In the genomic region with DNA sequence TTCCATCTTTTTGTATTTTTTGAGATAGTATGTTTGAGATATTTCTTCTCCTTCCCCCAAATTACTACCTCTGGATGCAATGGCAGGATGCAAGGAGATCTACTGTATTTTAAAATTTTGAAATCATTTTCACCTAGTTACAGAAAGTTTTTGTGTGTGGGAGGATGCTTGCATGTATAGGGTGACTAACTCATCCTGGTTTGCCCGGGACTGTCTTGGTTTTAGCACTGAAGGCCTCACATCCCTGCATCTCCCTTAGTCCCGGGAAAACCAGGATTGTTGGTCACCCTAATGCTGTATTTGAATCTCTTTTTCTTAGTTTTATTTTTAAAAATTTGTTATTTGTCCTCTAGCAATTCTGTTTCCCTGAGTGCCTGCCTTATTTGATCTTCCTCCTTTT, we compare ENCODE assay signal across 21 cellular contexts. TPM values are rescaled to one million over a fixed set of nuclear protein-coding genes. Genes with fewer than 3 reads are reported as not detected.
DNase-seq lines count a peak whose midpoint lies in the region; ATAC-seq and TF ChIP-seq lines count a peak whose summit lies in the region.
"Had no signal": no experiment of that assay in that cellular context is flagged by ENCODE, and none has a peak within 500 bp of the region (broad histone marks: within the 10 kb centered on the region; RNA-seq: fewer than 3 reads in every experiment).

No MANE protein-coding gene starts in this region.

- intact Hi-C loops in IMR-90 (cut with micrococcal nuclease) = no loop called here

- H3K56ac ChIP-seq in IMR-90 (ENCODE audit: extremely low read depth, insufficient read depth, low read length) = no peak overlapping the region

- no peaks in the 10 kb centered on the region for H3K36me3 ChIP-seq in IMR-90 (ENCODE audit: control insufficient read depth, insufficient read depth, low read length)

- no peaks in the 10 kb centered on the region for H3K9me3 Mint-ChIP-seq in activated T-helper 17 cell treated with anti-CD3 and anti-CD28 coated beads, Interleukin-2, amount 50 U/mL, for 72 hours
- no peaks in the 10 kb centered on the region for H3K9me3 Mint-ChIP-seq in nephron
- H3K9me3 Mint-ChIP-seq: CD4-positive, alpha-beta memory T cell had no signal

- no peak overlapping the region for H3K4ac ChIP-seq in IMR-90 (ENCODE audit: low read depth, low read length)

- no peaks in the 10 kb centered on the region for H3K4me1 Mint-ChIP-seq in activated T-helper 17 cell treated with anti-CD3 and anti-CD28 coated beads, Interleukin-2, amount 50 U/mL, for 72 hours
- peaks cover 44% of the 10 kb centered on the region for H3K4me1 Mint-ChIP-seq in nephron
- H3K4me1 Mint-ChIP-seq: CD4-positive, alpha-beta memory T cell had no signal

- peaks cover 8% of the 10 kb centered on the region for H3K27me3 ChIP-seq in IMR-90 (ENCODE audit: control insufficient read depth, insufficient read depth, low read length)

- BruUV-seq in IMR-90 (replicated peaks; lab: Mats Ljungman, UMichigan) = no TSS peak

- no peak overlapping the region for H2AK9ac ChIP-seq in IMR-90 (replicated peaks; ENCODE audit: low read depth, low read length, poor library complexity)

- no peaks in the 10 kb centered on the region for H3K79me1 ChIP-seq in IMR-90 (ENCODE audit: low read depth in 1 of 2, low read length in 2 of 2)

- H4K20me1 ChIP-seq in IMR-90 (ENCODE audit: insufficient read depth, low read length) = no peaks in the 10 kb centered on the region

- H3K4me2 ChIP-seq in IMR-90 (ENCODE audit: low read depth, low read length) = no peak overlapping the region

- H3K9ac ChIP-seq in IMR-90 (ENCODE audit: low read depth, low read length) = no peak overlapping the region

- H4K8ac ChIP-seq in IMR-90 (ENCODE audit: low read depth in 2 of 2, low read length in 2 of 2) = no peak overlapping the region

- H2BK120ac ChIP-seq in IMR-90 (ENCODE audit: low read depth, low read length) = no peak overlapping the region

- H3K18ac ChIP-seq in IMR-90 (ENCODE audit: low read depth, low read length) = no peak overlapping the region

- no peak overlapping the region for H3K14ac ChIP-seq in IMR-90 (replicated peaks; ENCODE audit: low read depth, low read length)

- POLR2A ChIA-PET in IMR-90 (lab: Charles Lee; ENCODE audit: unreplicated experiment) = no interaction called here

- H3K4me3 Mint-ChIP-seq in activated T-helper 17 cell treated with anti-CD3 and anti-CD28 coated beads, Interleukin-2, amount 50 U/mL, for 72 hours = no peak overlapping the region
- no peak overlapping the region for H3K4me3 Mint-ChIP-seq in nephron
- H3K4me3 Mint-ChIP-seq: CD4-positive, alpha-beta memory T cell had no signal

- in situ Hi-C loops in IMR-90 (cut with MboI; ENCODE audit: low sequenced_read_pairs) = no loop called here

- no peak overlapping the region for H3K27ac ChIP-seq in IMR-90 (ENCODE audit: insufficient read depth, low read length)

- no peak overlapping the region for H4K5ac ChIP-seq in IMR-90 (ENCODE audit: low read depth, low read length)

- H4K91ac ChIP-seq in IMR-90 (ENCODE audit: insufficient read depth, low read depth, low read length) = no peak overlapping the region

- no peak for TF ChIP-seq RAD21 in IMR-90 (IDR thresholded peaks at IDR 0.05; ENCODE audit: low read length)

- TF ChIP-seq CTCF in IMR-90 (conservative IDR thresholded peaks at IDR 0.05; ENCODE audit: low read depth, low read length) (no peak), nephron (IDR thresholded peaks at IDR 0.05; ENCODE audit: unreplicated experiment in 3 of 3) (no peak)

- H2BK20ac ChIP-seq in IMR-90 (ENCODE audit: low read depth, low read length) = no peak overlapping the region

- no peak overlapping the region for H3K27ac Mint-ChIP-seq in activated T-helper 17 cell treated with anti-CD3 and anti-CD28 coated beads, Interleukin-2, amount 50 U/mL, for 72 hours
- H3K27ac Mint-ChIP-seq in nephron = peak overlapping the region in 2 of 3 experiments; percentile 22 to 59
- H3K27ac Mint-ChIP-seq: CD4-positive, alpha-beta memory T cell had no signal

- H2AFZ ChIP-seq in IMR-90 (replicated peaks; ENCODE audit: low read length, poor library complexity) = no peak overlapping the region

- dilution Hi-C loops in IMR-90 (cut with HindIII; ENCODE audit: low sequenced_read_pairs, unreplicated experiment) = no loop called here

- no peak for TF ChIP-seq POLR2A in IMR-90 (IDR thresholded peaks at IDR 0.05; ENCODE audit: low read depth, low read length)

- H3K4me1 ChIP-seq in IMR-90 (ENCODE audit: control insufficient read depth, insufficient read depth, low read length) = no peaks in the 10 kb centered on the region

- no peaks in the 10 kb centered on the region for H3K9me1 ChIP-seq in IMR-90 (ENCODE audit: insufficient read depth, low read length)

- H3K36me3 Mint-ChIP-seq in activated T-helper 17 cell treated with anti-CD3 and anti-CD28 coated beads, Interleukin-2, amount 50 U/mL, for 72 hours (ENCODE audit: low read depth) = no peaks in the 10 kb centered on the region
- no peaks in the 10 kb centered on the region for H3K36me3 Mint-ChIP-seq in nephron (ENCODE audit: low read depth)
- H3K36me3 Mint-ChIP-seq: CD4-positive, alpha-beta memory T cell had no signal

- no peaks in the 10 kb centered on the region for H3K27me3 Mint-ChIP-seq in activated T-helper 17 cell treated with anti-CD3 and anti-CD28 coated beads, Interleukin-2, amount 50 U/mL, for 72 hours
- no peaks in the 10 kb centered on the region for H3K27me3 Mint-ChIP-seq in nephron (ENCODE audit: low read depth)

- no CpG with 5 or more reads among the region's 2 CpGs for WGBS in IMR-90 (ENCODE audit: extremely low coverage in 2 of 2, insufficient read length in 1 of 2), 2 experiments

- no peak overlapping the region for H2BK15ac ChIP-seq in IMR-90 (ENCODE audit: low read depth, low read length)

- no peak overlapping the region for H2AK5ac ChIP-seq in IMR-90 (ENCODE audit: low read depth, low read length)

- H3K9me3 ChIP-seq in IMR-90 (ENCODE audit: control insufficient read depth, insufficient read depth, low read length) = no peaks in the 10 kb centered on the region

- no peak overlapping the region for H2BK5ac ChIP-seq in IMR-90 (ENCODE audit: low read depth, low read length, poor library complexity, severe bottlenecking)

- H3K23ac ChIP-seq in IMR-90 (ENCODE audit: low read depth, low read length) = no peak overlapping the region

- CTCF ChIA-PET in IMR-90 (lab: Yijun Ruan, JAX) = no interaction called here

- DNase-seq in ELR (ENCODE audit: low read depth) (peak; percentile 14), IMR-90 (peak; percentile 26), HuH-7 (ENCODE audit: low spot score) (no peak), NCI-H2227 treated with DMSO at 0.1 percent for 48 hours (lab: John Stamatoyannopoulos, UW) (no peak), NCI-H1436 treated with DMSO at 0.1 percent for 48 hours (lab: John Stamatoyannopoulos, UW) (no peak)
- DNase-seq: C1 segment of cervical spinal cord; Calu3; CD4-positive, alpha-beta memory T cell; COR-L47; DMS53; DMS79 treated with DMSO at 0.1 percent for 48 hours; H7; HCEC 1CT had no signal

- ATAC-seq in IMR-90 (ENCODE audit: low read depth) (no peak), HG02798 (IDR thresholded peaks at IDR 0.05; ENCODE audit: poor library complexity, unreplicated experiment) (no peak)
- ATAC-seq in activated T-helper 17 cell treated with anti-CD3 and anti-CD28 coated beads, Interleukin-2, amount 50 U/mL, for 72 hours (replicated peaks) = peak; percentile 29

- H3K4me3 ChIP-seq in IMR-90 (ENCODE audit: insufficient read depth, low read depth, low read length) = no peak overlapping the region

TF ChIP-seq in IMR-90, 13 proteins besides CTCF, POLR2A, EP300 and RAD21 (continues in another document):
- TF ChIP-seq FOS (IDR thresholded peaks at IDR 0.05; ENCODE audit: low read depth, low read length) (no peak), RCOR1 (IDR thresholded peaks at IDR 0.05; ENCODE audit: insufficient replicate concordance, low read length) (no peak), CHD1 (IDR thresholded peaks at IDR 0.05; ENCODE audit: low read depth, low read length) (no peak), MAZ (IDR thresholded peaks at IDR 0.05; ENCODE audit: borderline replicate concordance, low read depth, low read length) (no peak), MXI1 (IDR thresholded peaks at IDR 0.05; ENCODE audit: borderline replicate concordance, low read depth, low read length) (no peak), NFE2L2 (IDR thresholded peaks at IDR 0.05; ENCODE audit: low read depth, low read length) (no peak), SMC3 (IDR thresholded peaks at IDR 0.05; ENCODE audit: low read depth, low read length) (no peak), BHLHE40 (IDR thresholded peaks at IDR 0.05; ENCODE audit: low read depth, low read length) (no peak), RFX5 (IDR thresholded peaks at IDR 0.05; ENCODE audit: low read depth, low read length) (no peak)
- TF ChIP-seq, protein P1, sequence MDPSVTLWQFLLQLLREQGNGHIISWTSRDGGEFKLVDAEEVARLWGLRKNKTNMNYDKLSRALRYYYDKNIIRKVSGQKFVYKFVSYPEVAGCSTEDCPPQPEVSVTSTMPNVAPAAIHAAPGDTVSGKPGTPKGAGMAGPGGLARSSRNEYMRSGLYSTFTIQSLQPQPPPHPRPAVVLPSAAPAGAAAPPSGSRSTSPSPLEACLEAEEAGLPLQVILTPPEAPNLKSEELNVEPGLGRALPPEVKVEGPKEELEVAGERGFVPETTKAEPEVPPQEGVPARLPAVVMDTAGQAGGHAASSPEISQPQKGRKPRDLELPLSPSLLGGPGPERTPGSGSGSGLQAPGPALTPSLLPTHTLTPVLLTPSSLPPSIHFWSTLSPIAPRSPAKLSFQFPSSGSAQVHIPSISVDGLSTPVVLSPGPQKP (IDR thresholded peaks at IDR 0.05; ENCODE audit: borderline replicate concordance, low read depth, low read length) = no peak
- TF ChIP-seq, protein P2, sequence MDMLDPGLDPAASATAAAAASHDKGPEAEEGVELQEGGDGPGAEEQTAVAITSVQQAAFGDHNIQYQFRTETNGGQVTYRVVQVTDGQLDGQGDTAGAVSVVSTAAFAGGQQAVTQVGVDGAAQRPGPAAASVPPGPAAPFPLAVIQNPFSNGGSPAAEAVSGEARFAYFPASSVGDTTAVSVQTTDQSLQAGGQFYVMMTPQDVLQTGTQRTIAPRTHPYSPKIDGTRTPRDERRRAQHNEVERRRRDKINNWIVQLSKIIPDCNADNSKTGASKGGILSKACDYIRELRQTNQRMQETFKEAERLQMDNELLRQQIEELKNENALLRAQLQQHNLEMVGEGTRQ (IDR thresholded peaks at IDR 0.05; ENCODE audit: low read depth, low read length) = no peak

RNA-seq across cellular contexts. Expression of gene SUPT20HL2, which starts 12.1 kb away (rescaled TPM):
- not detected in 2 replicates for total RNA-seq in IMR-90 (2012; rRNA removed)
- not detected in 2 replicates for polyA plus RNA-seq in IMR-90 (2012; rRNA removed)
- polyA plus RNA-seq in IMR-90 (2012; cell fraction: cytosol; rRNA removed) = 0.01 TPM in 1 of 2 replicates, not detected in the other
- not detected in 2 replicates for polyA plus RNA-seq in IMR-90 (2012; cell fraction: nucleus; rRNA removed; ENCODE audit: low replicate concordance)
- total RNA-seq in activated T-helper 17 cell treated with anti-CD3 and anti-CD28 coated beads, Interleukin-2, amount 50 U/mL, for 72 hours = not detected
- total RNA-seq: A172; A673; Calu3; CD4-positive, alpha-beta memory T cell; Daoy; H1 had no signal
- polyA plus RNA-seq: BJ; CD4-positive, alpha-beta memory T cell; H1 had no signal

RNA-seq across cellular contexts. Expression of gene SUPT20HL1, which starts 58.6 kb away (rescaled TPM):
- total RNA-seq in IMR-90 (2012; rRNA removed) = not detected in 2 replicates
- polyA plus RNA-seq in IMR-90 (2012; rRNA removed) = not detected in 2 replicates
- polyA plus RNA-seq in IMR-90 (2012; cell fraction: cytosol; rRNA removed) = not detected in 2 replicates
- polyA plus RNA-seq in IMR-90 (2012; cell fraction: nucleus; rRNA removed; ENCODE audit: low replicate concordance) = not detected in 2 replicates
- total RNA-seq in activated T-helper 17 cell treated with anti-CD3 and anti-CD28 coated beads, Interleukin-2, amount 50 U/mL, for 72 hours = 1 to 10 TPM in 1 of 2 donors, under 1 TPM in 1; 0.71 to 1.4 TPM
- total RNA-seq: A172; A673; Calu3; CD4-positive, alpha-beta memory T cell; Daoy; H1; H7 had no signal
- polyA plus RNA-seq: BJ; CD4-positive, alpha-beta memory T cell; H1 had no signal

Comparison
In these comparisons a context has a peak if more than half of its experiments do, and no peak if none do; other contexts are left out.
1. DNase-seq: peak in ELR (single experiment) and IMR-90 (single experiment); none in HuH-7 (single experiment), NCI-H2227 treated with DMSO at 0.1 percent for 48 hours (single experiment) and NCI-H1436 treated with DMSO at 0.1 percent for 48 hours (single experiment).